In genomic region chr6:79076160-79076559, GRCh38 we compare ENCODE assay signal across 8 cellular contexts. TPM values are rescaled to one million over a fixed set of nuclear protein-coding genes. Genes with fewer than 3 reads are reported as not detected.
DNase-seq lines count a peak whose midpoint lies in the region; ATAC-seq and TF ChIP-seq lines count a peak whose summit lies in the region.

No MANE protein-coding gene starts in this region.

- no peak for TF ChIP-seq CTCF in WI38 (IDR thresholded peaks at IDR 0.05; ENCODE audit: low read depth, low read length)
- no peak for TF ChIP-seq CTCF in foreskin keratinocyte (conservative IDR thresholded peaks at IDR 0.05)

- peak overlapping the region; percentile 45 for H3K27ac ChIP-seq in foreskin keratinocyte

- H3K4me3 ChIP-seq in WI38 (ENCODE audit: low read depth, low read length): peak overlapping the region; percentile 52
- peak overlapping the region; percentile 77 for H3K4me3 ChIP-seq in skeletal muscle satellite cell (ENCODE audit: low read length)

- H3K4me1 ChIP-seq in foreskin keratinocyte (peaks cover 17% of the 10 kb centered on the region), skeletal muscle satellite cell (ENCODE audit: control insufficient read depth, insufficient read depth, low read length) (peaks cover 20% of the 10 kb centered on the region)

- no peaks in the 10 kb centered on the region for H3K36me3 ChIP-seq in skeletal muscle satellite cell (ENCODE audit: insufficient read depth, low read length)

- H3K4me2 ChIP-seq in skeletal muscle satellite cell (ENCODE audit: low read length): peak overlapping the region; percentile 91

- peak overlapping the region; percentile 85 for H3K9ac ChIP-seq in skeletal muscle satellite cell (ENCODE audit: low read depth, low read length)

- no peaks in the 10 kb centered on the region for H3K9me3 ChIP-seq in skeletal muscle satellite cell (replicated peaks; ENCODE audit: low read length)

- peak; percentile 8 for DNase-seq in stimulated activated CD4-positive, alpha-beta T cell treated with anti-CD3 and anti-CD28 coated beads, Interleukin-15, amount 100 ng/mL, for 24 hours
- DNase-seq in stimulated activated CD4-positive, alpha-beta T cell treated with anti-CD3 and anti-CD28 coated beads, Interleukin-4, amount 100 ng/mL, for 24 hours: no peak
- DNase-seq in foreskin keratinocyte: peak in 1 of 2 donors; percentile 8
- no peak for DNase-seq in GM19240 (ENCODE audit: insufficient read length, low spot score)

- H3K27me3 ChIP-seq in foreskin keratinocyte: no peaks in the 10 kb centered on the region
- no peaks in the 10 kb centered on the region for H3K27me3 ChIP-seq in skeletal muscle satellite cell (ENCODE audit: control insufficient read depth, insufficient read depth, low read length)

- ATAC-seq in foreskin keratinocyte (no peak), GM19023 (IDR thresholded peaks at IDR 0.05; ENCODE audit: unreplicated experiment) (no peak), GM19463 (IDR thresholded peaks at IDR 0.05; ENCODE audit: unreplicated experiment) (no peak)

RNA-seq across cellular contexts. Expression of gene PHIP, which starts 1.9 kb away (rescaled TPM):
- total RNA-seq in foreskin keratinocyte: 19.2 and 20.8 TPM in 2 replicates
- polyA plus RNA-seq in foreskin keratinocyte: 2.0 and 2.6 TPM in 2 replicates
- total RNA-seq in skeletal muscle satellite cell (2012; rRNA removed): 16.8 and 19.8 TPM in 2 replicates
